8 cellular contexts compared by ENCODE assay signal in genomic region chr13:27171830-27172494, GRCh38. TPM values are rescaled to one million over a fixed set of nuclear protein-coding genes. Genes with fewer than 3 reads are reported as not detected.
DNase-seq lines count a peak whose midpoint lies in the region; ATAC-seq and TF ChIP-seq lines count a peak whose summit lies in the region.

No MANE protein-coding gene starts in this region.

- peak overlapping the region; percentile 76 for H3K4me3 ChIP-seq in choroid plexus epithelial cell (ENCODE audit: low read depth, low read length)

- intact Hi-C loops in left colon (cut with DNase I, micrococcal nuclease) = no loop called here

- in situ Hi-C loops in GM18951 (cut with MboI; ENCODE audit: low sequenced_read_pairs, unreplicated experiment) = no loop called here

- peak; percentile 80 to 85 for DNase-seq in AML-193 (lab: John Stamatoyannopoulos, UW)
- peak; percentile 63 for DNase-seq in NCI-H510A (lab: John Stamatoyannopoulos, UW)
- peak; percentile 88 to 91 for DNase-seq in activated CD4-positive, alpha-beta T cell treated with anti-CD3 and anti-CD28 coated beads for 4 hours
- DNase-seq in choroid plexus epithelial cell (ENCODE audit: low read depth) = peak; percentile 92
- peak; percentile 92 to 93 for DNase-seq in left colon
- DNase-seq in stimulated activated CD4-positive, alpha-beta T cell treated with anti-CD3 and anti-CD28 coated beads, Interleukin-1b, Interleukin-23, amount 100 ng/mL, for 4 hours (ENCODE audit: low read depth in 2 of 2) = peak; percentile 80 to 90

- peak; percentile 56 for TF ChIP-seq POLR2A in GM18951 (IDR thresholded peaks at IDR 0.05; ENCODE audit: extremely low read depth, insufficient read depth, insufficient read length)

- ATAC-seq in HG03159 (IDR thresholded peaks at IDR 0.05; ENCODE audit: unreplicated experiment) = peak; percentile 66
- peak; percentile 92 for ATAC-seq in left colon

- TF ChIP-seq CTCF in choroid plexus epithelial cell (conservative IDR thresholded peaks at IDR 0.05; ENCODE audit: low read depth, low read length) = no peak

RNA-seq across cellular contexts. Expression of gene USP12, which starts 0.4 kb away (rescaled TPM):
- 10 to 100 TPM; 32.2 to 42.0 TPM for total RNA-seq in left colon

Comparison
In these comparisons a context has a peak if more than half of its experiments do, and no peak if none do; other contexts are left out.
1. Peak in every context shown above with its lines: DNase-seq, ATAC-seq and H3K4me3 ChIP-seq.